16 cellular contexts compared by ENCODE assay signal in the genomic region with DNA sequence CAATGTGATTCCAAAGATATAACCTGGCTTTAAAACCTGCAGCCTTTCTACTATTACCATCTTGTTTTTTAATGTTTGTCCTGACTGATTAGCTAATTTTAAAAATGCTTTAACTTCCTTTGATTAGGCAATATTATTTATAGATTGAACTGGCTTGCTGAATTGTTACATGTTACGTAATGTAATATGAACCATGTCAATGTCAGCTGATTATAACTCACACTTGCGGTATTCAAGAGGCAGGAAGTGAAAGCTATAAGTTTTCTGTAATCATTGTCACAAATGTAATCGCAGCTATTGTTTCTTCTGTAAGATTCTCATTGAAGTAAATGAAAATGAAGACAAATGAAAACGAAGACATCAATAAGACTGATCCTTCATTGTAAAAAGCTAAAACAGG.
DNase-seq lines count a peak whose midpoint lies in the region; ATAC-seq, FAIRE-seq and TF ChIP-seq lines count a peak whose summit lies in the region.
"Had no signal": no experiment of that assay in that cellular context is flagged by ENCODE, and none has a peak within 500 bp of the region (broad histone marks: within the 10 kb centered on the region; RNA-seq: fewer than 3 reads in every experiment).

No MANE protein-coding gene starts in this region.

- H3K4me3 ChIP-seq in OCI-LY1 (ENCODE audit: low read depth, low read length, poor library complexity, severe bottlenecking) (peak overlapping the region; percentile 18), H1 (ENCODE audit: extremely low read depth in 1 of 4, insufficient read depth in 2 of 4, low read depth in 3 of 4, low read length in 4 of 4) (no peak overlapping the region), pancreas (peak overlapping the region in 1 of 4 donors; percentile 2)
- H3K4me3 ChIP-seq: skin epidermis had no signal

- no peak overlapping the region for H2AFZ ChIP-seq in OCI-LY1 (ENCODE audit: low read length)
- H2AFZ ChIP-seq in H1 (ENCODE audit: low read length) = no peak overlapping the region

- H3K18ac ChIP-seq in H1 (ENCODE audit: extremely low read depth, low read length) = no peak overlapping the region

- intact Hi-C loops in pancreas (cut with DNase I) = no loop called here

- no peak overlapping the region for H2BK120ac ChIP-seq in H1 (replicated peaks; ENCODE audit: low read depth, low read length)

- H3K56ac ChIP-seq in H1 (replicated peaks; ENCODE audit: insufficient read length, low read depth, low read length) = no peak overlapping the region

- H3K79me2 ChIP-seq in OCI-LY1 (ENCODE audit: insufficient read depth, low read length) = no peaks in the 10 kb centered on the region
- no peaks in the 10 kb centered on the region for H3K79me2 ChIP-seq in H1 (ENCODE audit: control insufficient read depth in 1 of 2, insufficient read depth in 2 of 2, low read length in 2 of 2)

- no peak for TF ChIP-seq CTCF in OCI-LY1 (IDR thresholded peaks at IDR 0.05; ENCODE audit: low read length)
- TF ChIP-seq CTCF in H1 (IDR thresholded peaks at IDR 0.05; ENCODE audit: control extremely low read depth in 1 of 3, insufficient read depth in 1 of 3, low read depth in 1 of 3, low read length in 3 of 3) = no peak
- no peak for TF ChIP-seq CTCF in pancreas (IDR thresholded peaks at IDR 0.05)

- peaks cover 9% of the 10 kb centered on the region; the same call in 1 of the 2 replicates for H3F3A ChIP-seq in OCI-LY1 (ENCODE audit: insufficient read depth, low read length)

- 74% methylated on average over 4 of the region's 4 CpGs; no CpG with 5 or more reads in 1 of the 2 experiments for WGBS in H1 (ENCODE audit: extremely low coverage in 1 of 2, insufficient coverage in 1 of 2, insufficient read length in 1 of 2, insufficient replicate concordance in 2 of 2, low coverage in 1 of 2, low lambda C conversion rate in 2 of 2, missing lambda C conversion rate in 1 of 2), 2 experiments
- WGBS in pancreas, 2 donors = 32 to 38% methylated on average over 4 of the region's 4 CpGs

- no peaks in the 10 kb centered on the region for H3K36me3 ChIP-seq in OCI-LY1 (ENCODE audit: insufficient read depth, low read length)
- no peaks in the 10 kb centered on the region for H3K36me3 ChIP-seq in H1 (ENCODE audit: control insufficient read depth in 2 of 4, insufficient read depth in 4 of 4, low read length in 3 of 4)
- H3K36me3 ChIP-seq in pancreas = no peaks in the 10 kb centered on the region
- H3K36me3 ChIP-seq: WERI-Rb-1 had no signal

- FAIRE-seq in H1 (lab: Jason Lieb, UNC) (no peak), pancreas (lab: Jason Lieb, UNC) (no peak)

- H3K9me3 ChIP-seq in OCI-LY1 (ENCODE audit: low read length) (no peaks in the 10 kb centered on the region), H1 (ENCODE audit: insufficient read depth in 2 of 2, low read depth in 1 of 2, low read length in 1 of 2) (no peaks in the 10 kb centered on the region), pancreas (no peaks in the 10 kb centered on the region)

- no peak overlapping the region for H4K5ac ChIP-seq in H1 (ENCODE audit: insufficient read length, low read depth, low read length)

- H2BK5ac ChIP-seq in H1 (ENCODE audit: low read depth, low read length) = no peak overlapping the region

- CTCF ChIA-PET in H1 (lab: Charles Lee; ENCODE audit: partially characterized antibody) = interaction anchor here (0.6 to 1.4 kb wide), 3 partner anchors 66 to 133 kb away, joined by 3 to 5 read pairs (median 3); no protein-coding TSS in a partner anchor

- H3K23me2 ChIP-seq in H1 (ENCODE audit: low read depth, low read length) = no peaks in the 10 kb centered on the region

- H3K27me3 ChIP-seq in OCI-LY1 (ENCODE audit: insufficient read depth, low read length) (no peaks in the 10 kb centered on the region), H1 (replicated peaks in 1 of 4; ENCODE audit: control insufficient read depth in 3 of 4, extremely low read depth in 1 of 4, insufficient read depth in 3 of 4, low read length in 3 of 4) (peaks cover 0 to 1% (median 0%) of the 10 kb centered on the region in 4 experiments; a peak in 1 of 7 replicates), pancreas (no peaks in the 10 kb centered on the region)

- POLR2A ChIA-PET in H1 (lab: Charles Lee; ENCODE audit: partially characterized antibody) = no interaction called here

- no peak overlapping the region for H3K23ac ChIP-seq in H1 (ENCODE audit: insufficient read length)

- H4K20me1 ChIP-seq in OCI-LY1 (ENCODE audit: insufficient read depth, low read length) (no peaks in the 10 kb centered on the region), H1 (replicated peaks in 1 of 2; ENCODE audit: control insufficient read depth in 1 of 2, insufficient read depth in 2 of 2, low read length in 2 of 2) (no peaks in the 10 kb centered on the region)

- H3K9ac ChIP-seq in OCI-LY1 (ENCODE audit: low read length) (peak overlapping the region; percentile 81), H1 (replicated peaks in 1 of 4; ENCODE audit: extremely low read depth in 1 of 4, low read depth in 3 of 4, low read length in 3 of 4) (no peak overlapping the region)

- no peak overlapping the region for H4K91ac ChIP-seq in H1 (replicated peaks; ENCODE audit: insufficient read length, low read length)

- no peak overlapping the region for H3K14ac ChIP-seq in H1 (ENCODE audit: insufficient read length)

- H2AK5ac ChIP-seq in H1 (ENCODE audit: low read depth, low read length) = no peak overlapping the region

- no peak overlapping the region for H4K8ac ChIP-seq in H1 (ENCODE audit: extremely low read depth, insufficient read depth, low read length)

- peak overlapping the region; percentile 54 for H3K4me2 ChIP-seq in OCI-LY1 (ENCODE audit: low read length)
- H3K4me2 ChIP-seq in H1 (ENCODE audit: insufficient read depth in 1 of 2, low read depth in 2 of 2, low read length in 2 of 2) = no peak overlapping the region

- H2BK20ac ChIP-seq in H1 (ENCODE audit: low read length) = no peak overlapping the region

- peaks cover 100% of the 10 kb centered on the region for H3K4me1 ChIP-seq in OCI-LY1 (ENCODE audit: insufficient read depth, low read length, severe bottlenecking)
- H3K4me1 ChIP-seq in H1 (replicated peaks in 1 of 4; ENCODE audit: control insufficient read depth in 3 of 4, insufficient read depth in 4 of 4, low read length in 3 of 4) = peaks cover 0 to 2% (median 0%) of the 10 kb centered on the region in 4 experiments; a peak in 1 of 7 replicates
- H3K4me1 ChIP-seq in pancreas = no peaks in the 10 kb centered on the region

- no peak overlapping the region for H2BK15ac ChIP-seq in H1 (ENCODE audit: low read length)

- ATAC-seq in pancreas = peak in 3 of 4 donors; percentile 50 to 71 (median 57)
- ATAC-seq: SK-N-SH treated with all-trans-retinoic acid at 6 μM for 48 hours; stimulated activated naive CD8-positive, alpha-beta T cell treated with anti-CD3 and anti-CD28 coated beads, Interleukin-15, amount 100 ng/mL, for 72 hours had no signal

- DNase-seq in HT1080 (ENCODE audit: low read depth) = peak; percentile 33
- no peak for DNase-seq in H1 (ENCODE audit: low read depth in 1 of 2, low spot score in 2 of 2)
- DNase-seq in pancreas = no peak
- no peak for DNase-seq in middle frontal gyrus (ENCODE audit: extremely low spot score, low spot score)
- DNase-seq in mucosa of gallbladder (ENCODE audit: low spot score) = no peak
- DNase-seq in NCI-H1092 treated with DMSO at 0.1 percent for 48 hours (lab: John Stamatoyannopoulos, UW) = no peak
- DNase-seq: activated naive CD4-positive, alpha-beta T cell treated with anti-CD3 and anti-CD28 coated beads, Interleukin-2, amount 10 ng/mL, durations not matched to agents 7 days and 5 days; CD4-positive, alpha-beta T cell; central memory CD4-positive, alpha-beta T cell; NCI-H146; NCI-H748 treated with DMSO at 0.1 percent for 48 hours; stimulated activated naive CD8-positive, alpha-beta T cell treated with anti-CD3 and anti-CD28 coated beads, Interleukin-15, amount 100 ng/mL, for 72 hours; WERI-Rb-1 had no signal

- H3K4ac ChIP-seq in H1 (replicated peaks; ENCODE audit: insufficient read length, low read depth, low read length) = no peak overlapping the region

- no peaks in the 10 kb centered on the region for H3K9me2 ChIP-seq in OCI-LY1 (ENCODE audit: low read depth, low read length)

- TF ChIP-seq RAD21 in H1 (IDR thresholded peaks at IDR 0.05 in 1 of 2, conservative IDR thresholded peaks at IDR 0.05 in 1 of 2; ENCODE audit: low read depth in 2 of 2, low read length in 2 of 2) = no peak

- TF ChIP-seq POLR2A in H1 (IDR thresholded peaks at IDR 0.05; ENCODE audit: control extremely low read depth in 1 of 2, low read depth in 2 of 2, low read length in 2 of 2) = no peak

- no peak overlapping the region for H2BK12ac ChIP-seq in H1 (ENCODE audit: low read depth, low read length)

- TF ChIP-seq EP300 in H1 (IDR thresholded peaks at IDR 0.05; ENCODE audit: borderline replicate concordance in 1 of 2, low read depth in 2 of 2, low read length in 2 of 2) = no peak

- no peaks in the 10 kb centered on the region for H3K79me1 ChIP-seq in H1 (ENCODE audit: low read depth, low read length)

- peak overlapping the region; percentile 100 for H3K27ac ChIP-seq in OCI-LY1 (ENCODE audit: low read depth, low read length, poor library complexity, severe bottlenecking)
- H3K27ac ChIP-seq in H1 (ENCODE audit: low read depth, low read length) = no peak overlapping the region
- no peak overlapping the region for H3K27ac ChIP-seq in pancreas
- H3K27ac ChIP-seq: WERI-Rb-1 had no signal

TF ChIP-seq in H1, 55 proteins besides CTCF, POLR2A, EP300 and RAD21:
- TF ChIP-seq CTBP2 (IDR thresholded peaks at IDR 0.05; ENCODE audit: borderline replicate concordance, insufficient read depth, insufficient read length, low read length) (no peak), CEBPB (IDR thresholded peaks at IDR 0.05; ENCODE audit: low read depth, low read length) (0 out of 2 replicates have a peak, but pooled peaks have one; percentile 3), ASH2L (IDR thresholded peaks at IDR 0.05; ENCODE audit: low read length) (no peak)
